9 cellular contexts compared by ENCODE assay signal in the genomic region with DNA sequence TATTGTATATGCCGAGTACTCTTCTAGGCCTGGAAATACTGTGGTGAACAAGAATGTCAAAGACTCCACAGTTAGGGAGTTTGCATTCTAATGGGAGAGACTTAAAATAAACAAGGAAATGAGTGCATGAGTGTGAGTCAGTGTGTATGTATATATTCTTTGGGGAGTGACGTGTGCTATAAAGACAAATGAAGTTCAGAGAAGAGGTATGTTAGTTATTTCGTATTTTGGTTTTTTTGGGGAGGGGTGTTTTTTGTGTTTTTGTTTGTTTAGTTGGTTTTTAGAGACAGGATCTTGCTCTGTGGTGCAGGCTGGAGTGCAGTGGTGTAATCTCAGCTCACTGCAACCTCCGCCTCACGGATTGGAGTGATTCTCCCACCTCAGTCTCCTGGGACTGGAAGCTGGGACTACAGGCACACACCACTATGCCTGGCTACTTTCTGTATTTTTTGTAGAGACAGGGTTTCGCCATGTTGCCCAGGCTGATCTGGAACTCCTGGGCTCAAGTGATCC.
DNase-seq lines count a peak whose midpoint lies in the region; ATAC-seq, FAIRE-seq and TF ChIP-seq lines count a peak whose summit lies in the region.
"Had no signal": no experiment of that assay in that cellular context is flagged by ENCODE, and none has a peak within 500 bp of the region (broad histone marks: within the 10 kb centered on the region; RNA-seq: fewer than 3 reads in every experiment).

No MANE protein-coding gene starts in this region.

- WGBS in GM12878 (ENCODE audit: insufficient coverage, insufficient replicate concordance, low lambda C conversion rate, missing lambda C conversion rate): 60% methylated on average over 6 of the region's 6 CpGs

- SMC1A ChIA-PET in GM12878 (lab: Charles Lee; ENCODE audit: uncharacterized antibody, unreplicated experiment): interaction anchor here (1.2 kb wide), 1 partner anchor 10 kb away, joined by 3 read pairs; no protein-coding TSS in a partner anchor

- POLR2A ChIA-PET in A673 (lab: Charles Lee; ENCODE audit: low non-redundant PET): no interaction called here
- POLR2A ChIA-PET in GM12878 (lab: Charles Lee): no interaction called here

- H3K36me3 ChIP-seq in A673 (ENCODE audit: insufficient read depth, low read length, poor library complexity, severe bottlenecking): no peaks in the 10 kb centered on the region
- no peaks in the 10 kb centered on the region for H3K36me3 ChIP-seq in GM12878 (ENCODE audit: control insufficient read depth in 2 of 2, insufficient read depth in 2 of 2, low read length in 1 of 2)

- FAIRE-seq in GM12878 (lab: Jason Lieb, UNC): no peak

- no peak for TF ChIP-seq CTCF in A673 (conservative IDR thresholded peaks at IDR 0.05; ENCODE audit: low read depth, low read length)
- no peak for TF ChIP-seq CTCF in GM12878 (IDR thresholded peaks at IDR 0.05 in 2 of 3, conservative IDR thresholded peaks at IDR 0.05 in 1 of 3; ENCODE audit: control insufficient read depth in 2 of 3, extremely low read depth in 1 of 3, insufficient read depth in 1 of 3, low read depth in 3 of 3, low read length in 3 of 3)
- TF ChIP-seq CTCF in GM13977 (IDR thresholded peaks at IDR 0.05; ENCODE audit: extremely low read depth, insufficient read depth, missing control alignments): no peak

- H2AFZ ChIP-seq in GM12878 (ENCODE audit: control insufficient read depth, low read depth, low read length): no peak overlapping the region

- no peak for ATAC-seq in GM12878
- ATAC-seq in left colon: peak; percentile 75

- no peak overlapping the region for H3K9ac ChIP-seq in GM12878 (ENCODE audit: control insufficient read depth, insufficient read depth, low read length)

- BruUV-seq in A673 (replicated peaks; lab: Mats Ljungman, UMichigan) (no TSS peak), GM12878 (replicated peaks; lab: Mats Ljungman, UMichigan) (no TSS peak)

- no peaks in the 10 kb centered on the region for H4K20me1 ChIP-seq in GM12878 (ENCODE audit: control insufficient read depth, insufficient read depth)

- CTCF ChIA-PET in A673 (lab: Charles Lee): no interaction called here
- CTCF ChIA-PET in GM12878 (lab: Yijun Ruan, JAX): no interaction called here

- H3K27ac ChIP-seq in A673 (ENCODE audit: low read depth, low read length, poor library complexity, severe bottlenecking) (peak overlapping the region; percentile 84), GM12878 (ENCODE audit: control insufficient read depth, insufficient read depth) (no peak overlapping the region)

- RAD21 ChIA-PET in GM12878 (lab: Charles Lee; ENCODE audit: unreplicated experiment): interaction anchor here (1.0 kb wide), 1 partner anchor 315 kb away, joined by 4 read pairs; no protein-coding TSS in a partner anchor

- no peak for TF ChIP-seq POLR2A in GM12878 (IDR thresholded peaks at IDR 0.05; ENCODE audit: low read depth, low read length)

- H3K4me3 ChIP-seq in A673 (ENCODE audit: low read depth, low read length, poor library complexity, severe bottlenecking) (no peak overlapping the region), GM12878 (no peak overlapping the region)

- TF ChIP-seq RAD21 in GM12878 (IDR thresholded peaks at IDR 0.05; ENCODE audit: insufficient read depth, low read depth, low read length): no peak

- H3K4me2 ChIP-seq in GM12878 (ENCODE audit: control insufficient read depth, insufficient read depth): peak overlapping the region; percentile 5; the same call in 1 of the 2 replicates

- H3K9me3 ChIP-seq in A673 (ENCODE audit: low read depth, low read length, poor library complexity, severe bottlenecking) (no peaks in the 10 kb centered on the region), GM12878 (replicated peaks; ENCODE audit: control insufficient read depth, insufficient read depth, low read length) (no peaks in the 10 kb centered on the region)

- intact Hi-C loops in A673 (cut with micrococcal nuclease; ENCODE audit: unreplicated experiment) (no loop called here), GM12878 (cut with micrococcal nuclease; ENCODE audit: unreplicated experiment) (no loop called here), left colon (cut with DNase I, micrococcal nuclease) (no loop called here)

- in situ Hi-C loops in GM12878 (cut with MboI) (no loop called here), GM13977 (cut with MboI; ENCODE audit: low pct_unique_long_range_greater_than_20kb, low sequenced_read_pairs, unreplicated experiment) (no loop called here)

- TF ChIP-seq EP300 in GM12878 (IDR thresholded peaks at IDR 0.05; ENCODE audit: borderline replicate concordance in 1 of 2, control insufficient read depth in 1 of 2, low read depth in 2 of 2, low read length in 2 of 2): no peak

- H3K27me3 ChIP-seq in A673 (replicated peaks; ENCODE audit: insufficient read depth, low read depth, low read length, poor library complexity) (no peaks in the 10 kb centered on the region), GM12878 (replicated peaks in 1 of 2; ENCODE audit: control insufficient read depth in 2 of 2, insufficient read depth in 2 of 2, low read length in 1 of 2) (no peaks in the 10 kb centered on the region)

- peaks cover 60% of the 10 kb centered on the region for H3K4me1 ChIP-seq in A673 (ENCODE audit: insufficient read depth, low read length, poor library complexity, severe bottlenecking)
- H3K4me1 ChIP-seq in GM12878 (ENCODE audit: control insufficient read depth, insufficient read depth, low read length): peaks cover 9% of the 10 kb centered on the region

- H3K79me2 ChIP-seq in GM12878 (ENCODE audit: control insufficient read depth, insufficient read depth, low read length): no peaks in the 10 kb centered on the region

- DNase-seq in A673 (ENCODE audit: low spot score) (peak; percentile 48), HS-27A (ENCODE audit: low read depth) (peak; percentile 86), GM12878 (ENCODE audit: low read depth, low spot score) (no peak), left colon (no peak), GM13977 (ENCODE audit: low spot score) (no peak), NCI-H1417 (lab: John Stamatoyannopoulos, UW) (no peak)
- DNase-seq in central memory CD4-positive, alpha-beta T cell: no peak
- DNase-seq in NK-92 treated with Interleukin-12 subunit alpha and Interleukin-12 subunit beta, amount 100 ng/mL, for 24 hours (lab: John Stamatoyannopoulos, UW): no peak
- DNase-seq: activated gamma-delta T cell treated with Interleukin-2 at 50 U/mL for 16 hours had no signal

TF ChIP-seq in GM12878, 131 proteins besides CTCF, POLR2A, EP300 and RAD21:
- TF ChIP-seq JUNB (IDR thresholded peaks at IDR 0.05): no peak
- no peak for TF ChIP-seq CBX3 (IDR thresholded peaks at IDR 0.05; ENCODE audit: borderline replicate concordance, low read depth)
- TF ChIP-seq ZNF217 (IDR thresholded peaks at IDR 0.05): no peak
- TF ChIP-seq SREBF1 (IDR thresholded peaks at IDR 0.05; ENCODE audit: low read length): no peak
- TF ChIP-seq SP1 (IDR thresholded peaks at IDR 0.05; ENCODE audit: low read depth, low read length): no peak
- no peak for TF ChIP-seq MTA2 (IDR thresholded peaks at IDR 0.05; ENCODE audit: low read depth)
- TF ChIP-seq GABPA (IDR thresholded peaks at IDR 0.05; ENCODE audit: low read depth): no peak
- TF ChIP-seq, protein P1, sequence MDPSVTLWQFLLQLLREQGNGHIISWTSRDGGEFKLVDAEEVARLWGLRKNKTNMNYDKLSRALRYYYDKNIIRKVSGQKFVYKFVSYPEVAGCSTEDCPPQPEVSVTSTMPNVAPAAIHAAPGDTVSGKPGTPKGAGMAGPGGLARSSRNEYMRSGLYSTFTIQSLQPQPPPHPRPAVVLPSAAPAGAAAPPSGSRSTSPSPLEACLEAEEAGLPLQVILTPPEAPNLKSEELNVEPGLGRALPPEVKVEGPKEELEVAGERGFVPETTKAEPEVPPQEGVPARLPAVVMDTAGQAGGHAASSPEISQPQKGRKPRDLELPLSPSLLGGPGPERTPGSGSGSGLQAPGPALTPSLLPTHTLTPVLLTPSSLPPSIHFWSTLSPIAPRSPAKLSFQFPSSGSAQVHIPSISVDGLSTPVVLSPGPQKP (IDR thresholded peaks at IDR 0.05; ENCODE audit: low read depth, low read length): no peak
- no peak for TF ChIP-seq NR2F1 (conservative IDR thresholded peaks at IDR 0.05)
- TF ChIP-seq NRF1 (conservative IDR thresholded peaks at IDR 0.05; ENCODE audit: low read depth, low read length): no peak
- TF ChIP-seq, protein P2, sequence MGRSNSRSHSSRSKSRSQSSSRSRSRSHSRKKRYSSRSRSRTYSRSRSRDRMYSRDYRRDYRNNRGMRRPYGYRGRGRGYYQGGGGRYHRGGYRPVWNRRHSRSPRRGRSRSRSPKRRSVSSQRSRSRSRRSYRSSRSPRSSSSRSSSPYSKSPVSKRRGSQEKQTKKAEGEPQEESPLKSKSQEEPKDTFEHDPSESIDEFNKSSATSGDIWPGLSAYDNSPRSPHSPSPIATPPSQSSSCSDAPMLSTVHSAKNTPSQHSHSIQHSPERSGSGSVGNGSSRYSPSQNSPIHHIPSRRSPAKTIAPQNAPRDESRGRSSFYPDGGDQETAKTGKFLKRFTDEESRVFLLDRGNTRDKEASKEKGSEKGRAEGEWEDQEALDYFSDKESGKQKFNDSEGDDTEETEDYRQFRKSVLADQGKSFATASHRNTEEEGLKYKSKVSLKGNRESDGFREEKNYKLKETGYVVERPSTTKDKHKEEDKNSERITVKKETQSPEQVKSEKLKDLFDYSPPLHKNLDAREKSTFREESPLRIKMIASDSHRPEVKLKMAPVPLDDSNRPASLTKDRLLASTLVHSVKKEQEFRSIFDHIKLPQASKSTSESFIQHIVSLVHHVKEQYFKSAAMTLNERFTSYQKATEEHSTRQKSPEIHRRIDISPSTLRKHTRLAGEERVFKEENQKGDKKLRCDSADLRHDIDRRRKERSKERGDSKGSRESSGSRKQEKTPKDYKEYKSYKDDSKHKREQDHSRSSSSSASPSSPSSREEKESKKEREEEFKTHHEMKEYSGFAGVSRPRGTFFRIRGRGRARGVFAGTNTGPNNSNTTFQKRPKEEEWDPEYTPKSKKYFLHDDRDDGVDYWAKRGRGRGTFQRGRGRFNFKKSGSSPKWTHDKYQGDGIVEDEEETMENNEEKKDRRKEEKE (IDR thresholded peaks at IDR 0.05): no peak
- no peak for TF ChIP-seq RUNX3 (IDR thresholded peaks at IDR 0.05; ENCODE audit: low read length)

Comparison
In these comparisons a context has a peak if more than half of its experiments do, and no peak if none do; other contexts are left out.
1. DNase-seq: peak in A673 (single experiment) and HS-27A (single experiment); none in GM12878 (single experiment), left colon (0 of 2), central memory CD4-positive, alpha-beta T cell (single experiment), NK-92 treated with Interleukin-12 subunit alpha and Interleukin-12 subunit beta, amount 100 ng/mL, for 24 hours (single experiment), GM13977 (single experiment) and NCI-H1417 (0 of 3).